In the genomic region with DNA sequence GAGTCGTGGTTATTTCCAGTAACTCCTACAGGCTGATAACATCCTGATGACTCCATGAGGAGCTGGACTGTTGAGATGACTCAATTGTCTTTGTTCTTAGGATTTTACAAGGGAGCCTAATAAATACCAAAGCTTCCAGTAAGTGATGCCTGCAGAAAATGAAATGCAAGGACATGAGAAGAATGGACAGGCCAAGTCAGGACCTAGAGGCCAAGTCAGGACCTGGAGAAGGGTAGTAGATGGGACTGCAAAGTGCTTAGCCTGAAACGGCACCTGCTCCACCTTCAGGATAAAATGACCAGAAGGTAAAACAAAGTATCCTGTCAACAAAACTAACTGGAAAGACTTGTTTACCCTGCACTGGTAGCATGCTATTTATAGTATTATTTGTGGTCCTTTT, we compare ENCODE assay signal across 12 cellular contexts. TPM values are rescaled to one million over a fixed set of nuclear protein-coding genes. Genes with fewer than 3 reads are reported as not detected.
A peak's percentile ranks its signal among the peaks of the same experiment; 100 is the strongest.
DNase-seq lines count a peak whose midpoint lies in the region; ATAC-seq, FAIRE-seq and TF ChIP-seq lines count a peak whose summit lies in the region.
"Had no signal": no experiment of that assay in that cellular context is flagged by ENCODE, and none has a peak within 500 bp of the region (broad histone marks: within the 10 kb centered on the region; RNA-seq: fewer than 3 reads in every experiment).

No MANE protein-coding gene starts in this region.

- no peak for FAIRE-seq in urothelium cell line (lab: Jason Lieb, UNC)

- TF ChIP-seq CTCF in RWPE1 (conservative IDR thresholded peaks at IDR 0.05; ENCODE audit: low read depth) = no peak
- no peak for TF ChIP-seq CTCF in fibroblast of villous mesenchyme (IDR thresholded peaks at IDR 0.05; ENCODE audit: insufficient read depth, low read depth, low read length)

- no peaks in the 10 kb centered on the region for H3K36me3 Mint-ChIP-seq in stimulated activated effector memory CD8-positive, alpha-beta T cell treated with anti-CD3 and anti-CD28 coated beads, Interleukin-12 subunit alpha, Interleukin-12 subunit beta, amount 100 ng/mL, for 72 hours

- POLR2A ChIA-PET in RWPE1 (lab: Yijun Ruan, JAX; ENCODE audit: low non-redundant PET) = no interaction called here

- no peaks in the 10 kb centered on the region for H3K9me3 Mint-ChIP-seq in stimulated activated effector memory CD8-positive, alpha-beta T cell treated with anti-CD3 and anti-CD28 coated beads, Interleukin-12 subunit alpha, Interleukin-12 subunit beta, amount 100 ng/mL, for 72 hours
- H3K9me3 Mint-ChIP-seq: activated CD4-positive, alpha-beta T cell treated with anti-CD3 and anti-CD28 coated beads, Interleukin-2, amount 10 ng/mL, durations not matched to agents 7 days and 5 days; naive thymus-derived CD4-positive, alpha-beta T cell had no signal

- H3K27ac Mint-ChIP-seq in stimulated activated effector memory CD8-positive, alpha-beta T cell treated with anti-CD3 and anti-CD28 coated beads, Interleukin-12 subunit alpha, Interleukin-12 subunit beta, amount 100 ng/mL, for 72 hours = no peak overlapping the region
- H3K27ac Mint-ChIP-seq: activated CD4-positive, alpha-beta T cell treated with anti-CD3 and anti-CD28 coated beads, Interleukin-2, amount 10 ng/mL, durations not matched to agents 7 days and 5 days; naive thymus-derived CD4-positive, alpha-beta T cell had no signal

- CTCF ChIA-PET in RWPE1 (lab: Yijun Ruan, JAX) = interaction anchor here (0.6 kb wide), 1 partner anchor 230 kb away, joined by 4 read pairs; no protein-coding TSS in a partner anchor

- no peak overlapping the region for H3K4me3 ChIP-seq in fibroblast of villous mesenchyme (ENCODE audit: low read depth, low read length)
- H3K4me3 ChIP-seq: tibial nerve had no signal

- no peak for ATAC-seq in stimulated activated effector memory CD8-positive, alpha-beta T cell treated with anti-CD3 and anti-CD28 coated beads, Interleukin-12 subunit alpha, Interleukin-12 subunit beta, amount 100 ng/mL, for 72 hours
- no peak for ATAC-seq in HG02759 (IDR thresholded peaks at IDR 0.05; ENCODE audit: unreplicated experiment)
- ATAC-seq: naive thymus-derived CD4-positive, alpha-beta T cell had no signal

- peak; percentile 62 for DNase-seq in NCI-H510A treated with DMSO at 0.1 percent for 48 hours (lab: John Stamatoyannopoulos, UW)
- DNase-seq in NCI-H510A (lab: John Stamatoyannopoulos, UW) = no peak
- DNase-seq in RWPE1 (ENCODE audit: low spot score) = peak; percentile 60
- peak; percentile 80 for DNase-seq in fibroblast of villous mesenchyme (ENCODE audit: low read depth)
- DNase-seq in urothelium cell line (ENCODE audit: low spot score) = peak; percentile 38
- no peak for DNase-seq in stimulated activated effector memory CD8-positive, alpha-beta T cell treated with anti-CD3 and anti-CD28 coated beads, Interleukin-12 subunit alpha, Interleukin-12 subunit beta, amount 100 ng/mL, for 72 hours (ENCODE audit: low spot score in 2 of 2)
- no peak for DNase-seq in NCI-H2171 (lab: John Stamatoyannopoulos, UW)
- DNase-seq: activated CD4-positive, alpha-beta T cell treated with anti-CD3 and anti-CD28 coated beads, Interleukin-2, amount 10 ng/mL, durations not matched to agents 7 days and 5 days; naive thymus-derived CD4-positive, alpha-beta T cell; NCI-H1105 had no signal

- H3K27ac ChIP-seq in RWPE1 = no peak overlapping the region

- no peaks in the 10 kb centered on the region for H3K4me1 Mint-ChIP-seq in stimulated activated effector memory CD8-positive, alpha-beta T cell treated with anti-CD3 and anti-CD28 coated beads, Interleukin-12 subunit alpha, Interleukin-12 subunit beta, amount 100 ng/mL, for 72 hours
- H3K4me1 Mint-ChIP-seq: activated CD4-positive, alpha-beta T cell treated with anti-CD3 and anti-CD28 coated beads, Interleukin-2, amount 10 ng/mL, durations not matched to agents 7 days and 5 days had no signal

- no peak overlapping the region for H3K4me3 Mint-ChIP-seq in stimulated activated effector memory CD8-positive, alpha-beta T cell treated with anti-CD3 and anti-CD28 coated beads, Interleukin-12 subunit alpha, Interleukin-12 subunit beta, amount 100 ng/mL, for 72 hours
- H3K4me3 Mint-ChIP-seq: activated CD4-positive, alpha-beta T cell treated with anti-CD3 and anti-CD28 coated beads, Interleukin-2, amount 10 ng/mL, durations not matched to agents 7 days and 5 days; naive thymus-derived CD4-positive, alpha-beta T cell had no signal

RNA-seq across cellular contexts. Expression of a gene that starts 6.4 kb away (rescaled TPM):
- total RNA-seq in fibroblast of villous mesenchyme = under 0.01 TPM in 1 of 2 replicates, not detected in the other
- total RNA-seq: activated CD4-positive, alpha-beta T cell treated with anti-CD3 and anti-CD28 coated beads, Interleukin-2, amount 10 ng/mL, durations not matched to agents 7 days and 5 days had no signal

RNA-seq across cellular contexts. Expression of a gene that starts 36.6 kb away (rescaled TPM):
- total RNA-seq in fibroblast of villous mesenchyme = 0.64 and 1.3 TPM in 2 replicates
- total RNA-seq: activated CD4-positive, alpha-beta T cell treated with anti-CD3 and anti-CD28 coated beads, Interleukin-2, amount 10 ng/mL, durations not matched to agents 7 days and 5 days; naive thymus-derived CD4-positive, alpha-beta T cell had no signal

Comparison
In these comparisons a context has a peak if more than half of its experiments do, and no peak if none do; other contexts are left out.
1. DNase-seq: peak in NCI-H510A treated with DMSO at 0.1 percent for 48 hours (single experiment), RWPE1 (single experiment), fibroblast of villous mesenchyme (single experiment) and urothelium cell line (single experiment); none in NCI-H510A (single experiment), stimulated activated effector memory CD8-positive, alpha-beta T cell treated with anti-CD3 and anti-CD28 coated beads, Interleukin-12 subunit alpha, Interleukin-12 subunit beta, amount 100 ng/mL, for 72 hours (0 of 2) and NCI-H2171 (single experiment).